ENCODE assay signal across 13 cellular contexts in the genomic region with DNA sequence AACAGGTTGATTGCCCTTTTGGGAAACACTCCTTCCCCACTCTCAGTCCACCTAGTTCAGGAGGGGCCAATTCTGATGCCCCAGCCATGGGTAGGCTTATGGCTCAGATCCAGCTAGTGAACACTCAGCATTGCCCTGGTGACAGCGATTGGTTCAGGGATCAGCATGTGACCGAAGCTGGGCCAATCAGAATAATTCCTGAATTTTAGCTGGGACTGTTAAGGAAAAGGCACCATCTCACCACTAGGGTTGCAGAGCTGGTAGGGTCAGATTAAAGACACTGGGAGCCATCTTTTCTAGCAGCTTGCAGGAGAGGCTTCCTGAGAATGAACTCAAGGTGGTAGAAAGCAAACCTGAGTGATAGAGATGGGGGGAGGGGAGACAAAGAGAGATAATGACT. TPM values are rescaled to one million over a fixed set of nuclear protein-coding genes. Genes with fewer than 3 reads are reported as not detected.
A peak's percentile ranks its signal among the peaks of the same experiment; 100 is the strongest.
DNase-seq lines count a peak whose midpoint lies in the region; ATAC-seq and TF ChIP-seq lines count a peak whose summit lies in the region.
"Had no signal": no experiment of that assay in that cellular context is flagged by ENCODE, and none has a peak within 500 bp of the region (broad histone marks: within the 10 kb centered on the region; RNA-seq: fewer than 3 reads in every experiment).

No MANE protein-coding gene starts in this region.

- H3K27ac ChIP-seq in parathyroid adenoma, result no peak overlapping the region
- H3K27ac ChIP-seq: SK-N-MC, transverse colon had no signal

- no peaks in the 10 kb centered on the region for H3K9me3 ChIP-seq in parathyroid adenoma (ENCODE audit: control insufficient read depth, low read length)
- H3K9me3 ChIP-seq: transverse colon had no signal

- TF ChIP-seq CTCF in choroid plexus epithelial cell (conservative IDR thresholded peaks at IDR 0.05; ENCODE audit: low read depth, low read length) (peak; percentile 45), parathyroid adenoma (IDR thresholded peaks at IDR 0.05) (peak; percentile 19), CD14-positive monocyte (IDR thresholded peaks at IDR 0.05) (no peak)

- intact Hi-C loops in CD14-positive monocyte (cut with micrococcal nuclease), result no loop called here

- DNase-seq in SIG-M5 treated with dmso at 0.1 percent for 504 hours (lab: John Stamatoyannopoulos, UW; ENCODE audit: unreplicated experiment) (peak; percentile 13), SIG-M5 (lab: John Stamatoyannopoulos, UW) (no peak), NAMALWA (ENCODE audit: low spot score) (peak; percentile 77), choroid plexus epithelial cell (ENCODE audit: low read depth) (peak; percentile 33), CD14-positive monocyte (ENCODE audit: low spot score) (no peak), KG1 (lab: John Stamatoyannopoulos, UW) (no peak)
- DNase-seq: activated T-cell treated with anti-CD3 and anti-CD28 coated beads, Interleukin-2, amount 50 U/mL, for 4 hours; MM.1S; transverse colon had no signal

- H3K27me3 ChIP-seq in parathyroid adenoma (ENCODE audit: control insufficient read depth, insufficient read depth, low read length), result no peaks in the 10 kb centered on the region
- H3K27me3 ChIP-seq: transverse colon had no signal

- no peak overlapping the region for H3K4me3 ChIP-seq in choroid plexus epithelial cell (ENCODE audit: low read depth, low read length)
- H3K4me3 ChIP-seq in parathyroid adenoma (ENCODE audit: low read depth, low read length), result no peak overlapping the region
- H3K4me3 ChIP-seq: lung, SK-N-MC, transverse colon had no signal

- H3K4me1 ChIP-seq in parathyroid adenoma, result peaks cover 15% of the 10 kb centered on the region

- no peaks in the 10 kb centered on the region for H3K4me1 Mint-ChIP-seq in CD14-positive monocyte

- H3K36me3 ChIP-seq in parathyroid adenoma (ENCODE audit: control insufficient read depth, insufficient read depth, low read length), result no peaks in the 10 kb centered on the region
- H3K36me3 ChIP-seq: transverse colon had no signal

- H3K27ac Mint-ChIP-seq in CD14-positive monocyte, result no peak overlapping the region

- no peak for ATAC-seq in HG03108 (IDR thresholded peaks at IDR 0.05; ENCODE audit: unreplicated experiment)

- no peaks in the 10 kb centered on the region for H3K36me3 Mint-ChIP-seq in CD14-positive monocyte

- H2AFZ ChIP-seq in parathyroid adenoma, result no peak overlapping the region

- H3K4me3 Mint-ChIP-seq in CD14-positive monocyte, result no peak overlapping the region
- H3K4me3 Mint-ChIP-seq: activated T-cell treated with anti-CD3 and anti-CD28 coated beads, Interleukin-2, amount 50 U/mL, for 4 hours had no signal

- peaks cover 2 to 6% (median 5%) of the 10 kb centered on the region in 3 donors for H3K27me3 Mint-ChIP-seq in CD14-positive monocyte (ENCODE audit: low read depth in 3 of 3)

- peaks cover 0 to 3% (median 0%) of the 10 kb centered on the region in 7 donors for H3K9me3 Mint-ChIP-seq in CD14-positive monocyte
- H3K9me3 Mint-ChIP-seq: activated T-cell treated with anti-CD3 and anti-CD28 coated beads, Interleukin-2, amount 50 U/mL, for 4 hours had no signal

- H3K4me2 ChIP-seq in parathyroid adenoma (ENCODE audit: low read length), result no peak overlapping the region

- no peak overlapping the region for H3K9ac ChIP-seq in parathyroid adenoma

- peaks cover 31% of the 10 kb centered on the region for H3K79me2 ChIP-seq in parathyroid adenoma

RNA-seq across cellular contexts. Expression of gene EYA2, which starts 44.4 kb away (rescaled TPM):
- polyA plus RNA-seq in CD14-positive monocyte, result under 1 TPM in 1 of 2 donors, not detected in 1; 0.16 TPM

Comparison
In these comparisons a context has a peak if more than half of its experiments do, and no peak if none do; other contexts are left out.
1. DNase-seq: peak in SIG-M5 treated with dmso at 0.1 percent for 504 hours (single experiment), NAMALWA (single experiment) and choroid plexus epithelial cell (single experiment); none in SIG-M5 (single experiment), CD14-positive monocyte (single experiment) and KG1 (single experiment).